8 cellular contexts compared by ENCODE assay signal in the genomic region with DNA sequence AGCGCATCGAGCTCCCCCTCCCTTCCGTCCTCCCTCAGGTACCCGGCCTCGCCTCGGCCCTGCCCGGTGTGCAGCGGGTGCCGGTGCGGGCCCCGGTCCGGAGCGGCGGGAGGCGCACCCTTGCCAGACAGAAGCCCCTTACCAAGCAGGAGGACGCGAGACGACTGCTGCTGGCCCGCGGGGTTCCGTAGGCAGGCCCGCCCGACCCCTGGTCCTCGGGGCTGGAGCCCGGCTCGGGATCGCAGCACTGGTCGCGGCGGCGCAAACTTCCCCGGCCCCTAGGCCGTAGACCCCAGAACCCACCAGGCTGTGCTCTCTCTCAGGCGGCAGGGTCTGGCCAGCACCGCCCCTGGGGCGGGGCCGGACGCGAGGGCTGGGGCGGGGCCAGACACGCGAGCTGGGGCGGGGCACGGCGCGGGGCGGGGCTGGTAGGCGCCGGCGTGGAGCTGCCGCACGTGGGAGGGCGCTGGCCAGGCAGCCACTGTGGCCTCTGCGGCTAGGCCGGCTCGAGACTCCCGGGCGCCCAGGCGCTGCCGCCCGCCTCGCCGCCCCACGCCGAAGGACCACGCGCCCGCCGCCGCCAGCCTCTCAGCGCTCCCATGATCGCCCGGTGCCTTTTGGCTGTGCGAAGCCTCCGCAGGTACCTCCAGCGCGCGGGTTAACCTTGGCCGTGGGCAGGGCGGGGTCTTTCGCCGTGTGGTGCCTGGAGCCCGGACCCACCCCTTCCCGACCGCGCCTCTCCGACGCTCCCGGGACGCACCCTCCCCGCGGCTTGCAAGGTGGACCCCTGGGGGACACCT. TPM values are rescaled to one million over a fixed set of nuclear protein-coding genes. Genes with fewer than 3 reads are reported as not detected.
DNase-seq lines count a peak whose midpoint lies in the region; ATAC-seq and TF ChIP-seq lines count a peak whose summit lies in the region.

A gene (plus strand): TSS at position 431 of the 800 bp plus-strand sequence. CDS start 169 bp downstream, at position 600.
A gene with protein sequence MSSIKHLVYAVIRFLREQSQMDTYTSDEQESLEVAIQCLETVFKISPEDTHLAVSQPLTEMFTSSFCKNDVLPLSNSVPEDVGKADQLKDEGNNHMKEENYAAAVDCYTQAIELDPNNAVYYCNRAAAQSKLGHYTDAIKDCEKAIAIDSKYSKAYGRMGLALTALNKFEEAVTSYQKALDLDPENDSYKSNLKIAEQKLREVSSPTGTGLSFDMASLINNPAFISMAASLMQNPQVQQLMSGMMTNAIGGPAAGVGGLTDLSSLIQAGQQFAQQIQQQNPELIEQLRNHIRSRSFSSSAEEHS (minus strand): TSS at position 335 of the 800 bp plus-strand sequence. CDS start 1,302 bp downstream, outside the sequence.

- intact Hi-C loops in right lobe of liver (cut with DNase I), result loop anchor here in 1 of 2 donors (10.0 kb wide), 1 partner anchor 213 kb away; no protein-coding TSS in a partner anchor

- ATAC-seq in GM18907 (IDR thresholded peaks at IDR 0.05; ENCODE audit: unreplicated experiment) (peak; percentile 91), HG03139 (IDR thresholded peaks at IDR 0.05; ENCODE audit: unreplicated experiment) (peak; percentile 81), right lobe of liver (peak; percentile 89 to 98 (median 95))

- peak within 1 kb of the TSS; percentile 34 to 79 (median 67) for H3K27ac ChIP-seq in right lobe of liver

- no peaks in the 10 kb centered on the region for H3K27me3 ChIP-seq in right lobe of liver

- no peaks in the 10 kb centered on the region for H3K36me3 ChIP-seq in right lobe of liver

- H3K9me3 ChIP-seq in right lobe of liver, result no peaks in the 10 kb centered on the region

- 0% methylated on average over 13 of the region's 92 CpGs for WGBS in right lobe of liver (ENCODE audit: insufficient coverage, low coverage, low lambda C conversion rate, missing lambda C conversion rate)

- peak; percentile 57 for TF ChIP-seq POLR2A in right lobe of liver (IDR thresholded peaks at IDR 0.05)

- DNase-seq in AG20443 (ENCODE audit: low spot score) (peak; percentile 98), NCI-H524 treated with DMSO at 0.1 percent for 48 hours (lab: John Stamatoyannopoulos, UW) (peak; percentile 29), dermis microvascular lymphatic vessel endothelial cell (ENCODE audit: low read depth in 2 of 2) (peak; percentile 47 to 84), right lobe of liver (peak; percentile 92 to 93 (median 93))
- DNase-seq in activated CD4-positive, alpha-beta T cell treated with anti-CD3 and anti-CD28 coated beads, Interleukin-2, amount 50 U/mL, for 4 hours, result peak; percentile 75 to 76
- DNase-seq in stimulated activated CD4-positive, alpha-beta T cell treated with anti-CD3 and anti-CD28 coated beads, Interleukin-4, amount 100 ng/mL, for 4 hours, result peak; percentile 80 to 87

- H3K4me3 ChIP-seq in right lobe of liver, result peak within 1 kb of the TSS; percentile 85 to 91 (median 87)

- TF ChIP-seq CTCF in right lobe of liver (IDR thresholded peaks at IDR 0.05), result no peak

- H3K4me1 ChIP-seq in right lobe of liver, result peaks cover 0 to 13% (median 0%) of the 10 kb centered on the region in 4 donors

RNA-seq across cellular contexts. Expression of the first gene that starts in this region (rescaled TPM):
- total RNA-seq in dermis microvascular lymphatic vessel endothelial cell (28.7 and 33.9 TPM in 2 replicates), right lobe of liver (10 to 100 TPM; 28.3 to 68.2 (median 36.7) TPM)

RNA-seq across cellular contexts. Expression of the second gene that starts in this region (rescaled TPM):
- total RNA-seq in dermis microvascular lymphatic vessel endothelial cell, result 7.0 and 10.3 TPM in 2 replicates
- total RNA-seq in right lobe of liver, result 1 to 10 TPM; 1.9 to 5.0 (median 3.9) TPM

Comparison
In these comparisons a context has a peak if more than half of its experiments do, and no peak if none do; other contexts are left out.
1. Peak in every context shown above with its lines: DNase-seq, ATAC-seq, H3K4me3 ChIP-seq and H3K27ac ChIP-seq.
2. DNase-seq: peak in every context shown above with its lines; median percentile 98 in AG20443; 93 in right lobe of liver; 84 in stimulated activated CD4-positive, alpha-beta T cell treated with anti-CD3 and anti-CD28 coated beads, Interleukin-4, amount 100 ng/mL, for 4 hours; 76 in activated CD4-positive, alpha-beta T cell treated with anti-CD3 and anti-CD28 coated beads, Interleukin-2, amount 50 U/mL, for 4 hours; 66 in dermis microvascular lymphatic vessel endothelial cell; 29 in NCI-H524 treated with DMSO at 0.1 percent for 48 hours.